Comparison of ENCODE assay signal across 15 cellular contexts in genomic region chr19:16654151-16654550, GRCh38.
DNase-seq lines count a peak whose midpoint lies in the region; ATAC-seq and TF ChIP-seq lines count a peak whose summit lies in the region.
"Had no signal": no experiment of that assay in that cellular context is flagged by ENCODE, and none has a peak within 500 bp of the region (broad histone marks: within the 10 kb centered on the region; RNA-seq: fewer than 3 reads in every experiment).

No MANE protein-coding gene starts in this region.

- TF ChIP-seq CTCF in VCaP (conservative IDR thresholded peaks at IDR 0.05), result no peak

- ATAC-seq in GM19328 (IDR thresholded peaks at IDR 0.05; ENCODE audit: unreplicated experiment) (no peak), HG03095 (IDR thresholded peaks at IDR 0.05; ENCODE audit: unreplicated experiment) (no peak)

- peak overlapping the region; percentile 94 for H3K27ac ChIP-seq in VCaP
- H3K27ac ChIP-seq: Peyer's patch, thoracic aorta had no signal

- DNase-seq in D341Med (ENCODE audit: low spot score) (peak; percentile 55), HuH-7 (ENCODE audit: low spot score) (peak; percentile 20), left kidney (ENCODE audit: low read depth, low spot score) (peak; percentile 12), SIG-M5 treated with dmso at 0.1 percent for 504 hours (lab: John Stamatoyannopoulos, UW; ENCODE audit: unreplicated experiment) (no peak), NCI-H2029 treated with DMSO at 0.1 percent for 48 hours (lab: John Stamatoyannopoulos, UW) (no peak)
- DNase-seq: activated naive CD8-positive, alpha-beta T cell treated with anti-CD3 and anti-CD28 coated beads, Interleukin-2, amount 10 ng/mL, durations not matched to agents 7 days and 5 days; cerebellar nuclear complex; MM.1S; occipital lobe; Peyer's patch; spleen had no signal

Comparison
In these comparisons a context has a peak if more than half of its experiments do, and no peak if none do; other contexts are left out.
1. DNase-seq: peak in D341Med (single experiment), HuH-7 (single experiment) and left kidney (single experiment); none in SIG-M5 treated with dmso at 0.1 percent for 504 hours (single experiment) and NCI-H2029 treated with DMSO at 0.1 percent for 48 hours (single experiment).